Comparison of ENCODE assay signal across 22 cellular contexts in the genomic region with DNA sequence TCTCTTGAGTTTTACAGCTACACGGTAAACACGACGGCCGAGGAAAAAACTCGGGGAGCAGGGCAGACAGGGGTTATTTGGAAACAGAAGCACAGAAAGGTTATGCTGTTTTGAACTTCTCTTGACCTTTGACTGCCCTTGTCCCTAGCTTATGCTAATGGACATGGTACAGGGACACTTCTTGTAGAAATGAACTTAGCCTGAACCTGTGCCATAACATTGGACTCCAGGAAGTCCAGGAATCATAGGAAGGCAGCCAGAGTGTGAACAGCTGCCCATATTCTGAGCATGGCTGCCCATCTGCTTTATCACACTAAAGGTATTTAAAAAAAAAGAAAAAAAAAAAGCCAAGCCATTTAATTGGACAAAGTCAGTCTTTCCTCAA. TPM values are rescaled to one million over a fixed set of nuclear protein-coding genes. Genes with fewer than 3 reads are reported as not detected.
DNase-seq lines count a peak whose midpoint lies in the region; ATAC-seq, FAIRE-seq and TF ChIP-seq lines count a peak whose summit lies in the region.
"Had no signal": no experiment of that assay in that cellular context is flagged by ENCODE, and none has a peak within 500 bp of the region (broad histone marks: within the 10 kb centered on the region; RNA-seq: fewer than 3 reads in every experiment).

No MANE protein-coding gene starts in this region.

- no peaks in the 10 kb centered on the region for H3K27me3 ChIP-seq in pancreas
- H3K27me3 ChIP-seq: adrenal gland, left lung had no signal

- FAIRE-seq in pancreas (lab: Jason Lieb, UNC) = no peak
- FAIRE-seq: bronchial epithelial cell, GM12892 had no signal

- ATAC-seq in left colon (peak; percentile 83), pancreas (peak; percentile 71 to 89 (median 78))
- ATAC-seq: activated CD4-positive, CD25-positive, alpha-beta regulatory T cell treated with anti-CD3 and anti-CD28 coated beads, Interleukin-2, amount 50 U/mL, for 24 hours; activated CD8-positive, alpha-beta T cell treated with anti-CD3 and anti-CD28 coated beads, Interleukin-2, amount 10 ng/mL, durations not matched to agents 7 days and 5 days; left lung; stimulated activated naive CD8-positive, alpha-beta T cell treated with anti-CD3 and anti-CD28 coated beads, Interleukin-15, amount 100 ng/mL, for 72 hours had no signal

- 35 to 47% methylated on average over 5 of the region's 5 CpGs for WGBS in pancreas, 2 donors

- no peaks in the 10 kb centered on the region for H3K9me3 ChIP-seq in pancreas
- H3K9me3 ChIP-seq: adrenal gland, Caco-2, left lung, psoas muscle had no signal

- TF ChIP-seq CTCF in pancreas (IDR thresholded peaks at IDR 0.05) = no peak

- peak overlapping the region; percentile 33 to 62 (median 42) for H3K27ac ChIP-seq in pancreas
- H3K27ac ChIP-seq: GM23248, left lung, psoas muscle, RWPE1 had no signal

- no peak overlapping the region for H3K4me3 ChIP-seq in pancreas
- H3K4me3 ChIP-seq: adrenal gland, GM23248, left lung, psoas muscle had no signal

- intact Hi-C loops in left colon (cut with DNase I, micrococcal nuclease) = no loop called here
- intact Hi-C loops in pancreas (cut with DNase I) = no loop called here

- no peaks in the 10 kb centered on the region for H3K36me3 ChIP-seq in pancreas
- H3K36me3 ChIP-seq: adrenal gland, left lung had no signal

- peak; percentile 74 for DNase-seq in DMS 273 (lab: John Stamatoyannopoulos, UW; ENCODE audit: unreplicated experiment)
- peak; percentile 14 for DNase-seq in NCI-H2171 (lab: John Stamatoyannopoulos, UW)
- DNase-seq in left colon = peak in 1 of 2 donors; percentile 36
- DNase-seq in pancreas = peak in 1 of 6 donors; percentile 23
- DNase-seq in SHP77 treated with DMSO at 0.1 percent for 48 hours (lab: John Stamatoyannopoulos, UW) = no peak
- no peak for DNase-seq in NOMO-1 treated with dmso at 0.1 percent for 144 hours (lab: John Stamatoyannopoulos, UW; ENCODE audit: unreplicated experiment)
- DNase-seq in effector CD8-positive, alpha-beta T cell (lab: John Stamatoyannopoulos, UW) = no peak
- DNase-seq in NCI-H2081 (lab: John Stamatoyannopoulos, UW) = no peak
- DNase-seq: activated CD8-positive, alpha-beta T cell treated with anti-CD3 and anti-CD28 coated beads, Interleukin-2, amount 10 ng/mL, durations not matched to agents 7 days and 5 days; adrenal gland; Caco-2; glutamatergic neuron; GM23248; left lung; NCI-H1105 treated with DMSO at 0.1 percent for 48 hours; NCI-H2029 treated with DMSO at 0.1 percent for 48 hours; psoas muscle; stimulated activated naive CD8-positive, alpha-beta T cell treated with anti-CD3 and anti-CD28 coated beads, Interleukin-15, amount 100 ng/mL, for 72 hours had no signal

- peaks cover 8 to 17% (median 14%) of the 10 kb centered on the region in 3 donors for H3K4me1 ChIP-seq in pancreas
- H3K4me1 ChIP-seq: left lung had no signal

RNA-seq across cellular contexts. Expression of a gene that starts 46.1 kb away (rescaled TPM):
- total RNA-seq in left colon = 1 to 10 TPM; 4.6 to 7.1 TPM
- total RNA-seq in pancreas = 1 to 10 TPM; 2.1 to 3.9 (median 2.5) TPM
- 1 to 10 TPM; 3.0 to 3.1 TPM for polyA plus RNA-seq in pancreas
- total RNA-seq: GM23248 had no signal

RNA-seq across cellular contexts. Expression of a gene that starts 51.9 kb away (rescaled TPM):
- total RNA-seq in left colon (10 to 100 TPM in 1 of 2 donors, 1 to 10 TPM in 1; 3.3 to 12.7 TPM), pancreas (1 to 10 TPM; 3.0 to 8.6 (median 6.5) TPM)
- polyA plus RNA-seq in pancreas = 1 to 10 TPM in 1 of 2 donors, under 1 TPM in 1; 0.95 to 2.3 TPM
- total RNA-seq: activated CD8-positive, alpha-beta T cell treated with anti-CD3 and anti-CD28 coated beads, Interleukin-2, amount 10 ng/mL, durations not matched to agents 7 days and 5 days had no signal

Comparison
In these comparisons a context has a peak if more than half of its experiments do, and no peak if none do; other contexts are left out.
1. DNase-seq: peak in DMS 273 (single experiment) and NCI-H2171 (single experiment); none in SHP77 treated with DMSO at 0.1 percent for 48 hours (single experiment), NOMO-1 treated with dmso at 0.1 percent for 144 hours (single experiment), effector CD8-positive, alpha-beta T cell (single experiment) and NCI-H2081 (0 of 2).